ENCODE assay signal across 23 cellular contexts in genomic region chr2:30661173-30662107, GRCh38.
A peak's percentile ranks its signal among the peaks of the same experiment; 100 is the strongest.
DNase-seq lines count a peak whose midpoint lies in the region; ATAC-seq, FAIRE-seq and TF ChIP-seq lines count a peak whose summit lies in the region.
"Had no signal": no experiment of that assay in that cellular context is flagged by ENCODE, and none has a peak within 500 bp of the region (broad histone marks: within the 10 kb centered on the region; RNA-seq: fewer than 3 reads in every experiment).

No MANE protein-coding gene starts in this region.

- no peaks in the 10 kb centered on the region for H4K20me1 ChIP-seq in astrocyte (ENCODE audit: insufficient read depth, low read length)

- no peak for ATAC-seq in HG03571 (IDR thresholded peaks at IDR 0.05; ENCODE audit: unreplicated experiment)
- ATAC-seq in GM18868 (IDR thresholded peaks at IDR 0.05; ENCODE audit: unreplicated experiment) = no peak
- ATAC-seq: activated T-cell treated with anti-CD3 and anti-CD28 coated beads, Interleukin-2, amount 50 U/mL, for 4 hours; lower lobe of right lung; pancreas had no signal

- 81% methylated on average over 5 of the region's 5 CpGs for WGBS in mesenchymal stem cell

- H2BK120ac ChIP-seq in mesenchymal stem cell (ENCODE audit: low read depth, low read length) = no peak overlapping the region

- H2AFZ ChIP-seq in astrocyte (ENCODE audit: low read depth, low read length) (no peak overlapping the region), mesenchymal stem cell (ENCODE audit: low read depth, low read length) (no peak overlapping the region)

- peaks cover 6% of the 10 kb centered on the region for H3K9me3 Mint-ChIP-seq in astrocyte (ENCODE audit: unreplicated experiment)
- H3K9me3 Mint-ChIP-seq: activated CD4-positive, alpha-beta memory T cell treated with anti-CD3 and anti-CD28 coated beads, Interleukin-2, amount 10 ng/mL, durations not matched to agents 7 days and 5 days; activated T-cell treated with anti-CD3 and anti-CD28 coated beads, Interleukin-2, amount 50 U/mL, for 4 hours; T-helper 1 cell treated with Interleukin-12 subunit alpha and Interleukin-12 subunit beta and Interleukin-4 antibody, amounts not matched to agents 30 μg/mL and 1 μg/mL, for 36 hours had no signal

- no peak overlapping the region for H3K9ac ChIP-seq in astrocyte (ENCODE audit: low read length)
- no peak overlapping the region for H3K9ac ChIP-seq in mesenchymal stem cell (ENCODE audit: low read length)

- no peak overlapping the region for H3K23ac ChIP-seq in mesenchymal stem cell (ENCODE audit: low read length in 2 of 2)

- H3K36me3 ChIP-seq in astrocyte (ENCODE audit: insufficient read depth, low read length) (no peaks in the 10 kb centered on the region), mesenchymal stem cell (ENCODE audit: control insufficient read depth in 1 of 2, insufficient read depth in 2 of 2, low read depth in 1 of 2, low read length in 2 of 2) (peaks cover 0 to 3% of the 10 kb centered on the region in 2 experiments)
- H3K36me3 ChIP-seq: HAP-1, heart right ventricle, lower lobe of right lung, pancreas, SJCRH30, tibial nerve had no signal

- no peak overlapping the region for H2AK5ac ChIP-seq in mesenchymal stem cell (ENCODE audit: low read length, severe bottlenecking)

- DNase-seq in Daoy (ENCODE audit: low read depth) (peak; percentile 33), HCEC 1CT (peak; percentile 19), astrocyte (ENCODE audit: low read depth) (peak; percentile 44), mesenchymal stem cell (peak; percentile 26), NCI-H2196 (lab: John Stamatoyannopoulos, UW; ENCODE audit: unreplicated experiment) (no peak)
- DNase-seq: activated CD4-positive, alpha-beta memory T cell treated with anti-CD3 and anti-CD28 coated beads, Interleukin-2, amount 10 ng/mL, durations not matched to agents 7 days and 5 days; activated naive CD4-positive, alpha-beta T cell treated with anti-CD3 and anti-CD28 coated beads, Interleukin-2, amount 50 U/mL, for 16 hours; activated T-cell treated with anti-CD3 and anti-CD28 coated beads, Interleukin-2, amount 50 U/mL, for 4 hours; aorta; heart right ventricle; lower lobe of right lung; naive B cell; NCI-H2081; NCI-H524; pancreas; SJCRH30; stimulated activated naive CD4-positive, alpha-beta T cell treated with Interleukin-2 at 50 U/mL for 16 hours had no signal

- H3K4me2 ChIP-seq in astrocyte (ENCODE audit: low read length) (no peak overlapping the region), mesenchymal stem cell (ENCODE audit: low read length, poor library complexity, severe bottlenecking) (no peak overlapping the region)

- no peak overlapping the region for H2BK12ac ChIP-seq in mesenchymal stem cell (ENCODE audit: low read length in 2 of 2)

- H4K91ac ChIP-seq in mesenchymal stem cell (ENCODE audit: low read length) = no peak overlapping the region

- H3K9me3 ChIP-seq in astrocyte (ENCODE audit: insufficient read depth, low read depth, low read length) = no peaks in the 10 kb centered on the region
- H3K9me3 ChIP-seq in mesenchymal stem cell (ENCODE audit: control insufficient read depth, low read length) = no peaks in the 10 kb centered on the region
- H3K9me3 ChIP-seq: HAP-1, heart right ventricle, lower lobe of right lung, pancreas, SJCRH30, tibial nerve had no signal

- no peaks in the 10 kb centered on the region for H3K79me2 ChIP-seq in astrocyte (ENCODE audit: insufficient read depth, low read length)

- H3K4me3 ChIP-seq in astrocyte (ENCODE audit: insufficient read depth, low read depth, low read length) (no peak overlapping the region), mesenchymal stem cell (ENCODE audit: insufficient read depth in 1 of 2, low read depth in 1 of 2, low read length in 2 of 2) (no peak overlapping the region)
- H3K4me3 ChIP-seq: HAP-1, heart right ventricle, lower lobe of right lung, pancreas, SJCRH30, tibial nerve had no signal

- H3K4me1 ChIP-seq in astrocyte (ENCODE audit: insufficient read depth, low read length) (peaks cover 40% of the 10 kb centered on the region), mesenchymal stem cell (ENCODE audit: control insufficient read depth, insufficient read depth, low read depth, low read length) (peaks cover 14% of the 10 kb centered on the region)
- H3K4me1 ChIP-seq: HAP-1, lower lobe of right lung, pancreas, tibial nerve had no signal

- peaks cover 18% of the 10 kb centered on the region for H3K4me1 Mint-ChIP-seq in astrocyte (ENCODE audit: low read depth, unreplicated experiment)
- H3K4me1 Mint-ChIP-seq: activated CD4-positive, alpha-beta memory T cell treated with anti-CD3 and anti-CD28 coated beads, Interleukin-2, amount 10 ng/mL, durations not matched to agents 7 days and 5 days had no signal

- H3K14ac ChIP-seq in mesenchymal stem cell (ENCODE audit: low read length in 2 of 2) = no peak overlapping the region

- no peak overlapping the region for H3K27ac Mint-ChIP-seq in astrocyte (ENCODE audit: unreplicated experiment)
- H3K27ac Mint-ChIP-seq: activated CD4-positive, alpha-beta memory T cell treated with anti-CD3 and anti-CD28 coated beads, Interleukin-2, amount 10 ng/mL, durations not matched to agents 7 days and 5 days; naive B cell; T-helper 1 cell treated with Interleukin-12 subunit alpha and Interleukin-12 subunit beta and Interleukin-4 antibody, amounts not matched to agents 30 μg/mL and 1 μg/mL, for 36 hours had no signal

- H3K27ac ChIP-seq in astrocyte (ENCODE audit: low read depth, low read length) (no peak overlapping the region), mesenchymal stem cell (ENCODE audit: low read length, poor library complexity, severe bottlenecking) (no peak overlapping the region)
- H3K27ac ChIP-seq: heart right ventricle, lower lobe of right lung, pancreas, SJCRH30, tibial nerve had no signal

- H3K27me3 ChIP-seq in astrocyte (ENCODE audit: insufficient read depth, low read length) (no peaks in the 10 kb centered on the region), mesenchymal stem cell (ENCODE audit: control insufficient read depth in 1 of 2, insufficient read depth in 1 of 2, low read length in 2 of 2) (no peaks in the 10 kb centered on the region)
- H3K27me3 ChIP-seq: heart right ventricle, pancreas, SJCRH30, tibial nerve had no signal

- H2BK15ac ChIP-seq in mesenchymal stem cell (ENCODE audit: low read depth, poor library complexity, severe bottlenecking) = no peak overlapping the region

- no peak overlapping the region for H3K4ac ChIP-seq in mesenchymal stem cell (ENCODE audit: low read depth in 1 of 2, low read length in 2 of 2)

- no peak overlapping the region for H3K18ac ChIP-seq in mesenchymal stem cell (ENCODE audit: low read depth in 1 of 2, low read length in 2 of 2)

- TF ChIP-seq CTCF in astrocyte (IDR thresholded peaks at IDR 0.05; ENCODE audit: insufficient read depth, low read depth, low read length) = no peak

- no peak overlapping the region for H4K8ac ChIP-seq in mesenchymal stem cell (ENCODE audit: low read length)

- H3K36me3 Mint-ChIP-seq in astrocyte (ENCODE audit: low read depth, unreplicated experiment) = peaks cover 2% of the 10 kb centered on the region

- no peak overlapping the region for H2BK5ac ChIP-seq in mesenchymal stem cell (ENCODE audit: low read depth, low read length, poor library complexity, severe bottlenecking)

- H3K27me3 Mint-ChIP-seq in astrocyte (ENCODE audit: low read depth, unreplicated experiment) = no peaks in the 10 kb centered on the region
- H3K27me3 Mint-ChIP-seq: activated CD4-positive, alpha-beta memory T cell treated with anti-CD3 and anti-CD28 coated beads, Interleukin-2, amount 10 ng/mL, durations not matched to agents 7 days and 5 days had no signal

- H3K79me1 ChIP-seq in mesenchymal stem cell (replicated peaks; ENCODE audit: low read length, poor library complexity, severe bottlenecking) = no peaks in the 10 kb centered on the region

- H3K4me3 Mint-ChIP-seq in astrocyte (ENCODE audit: unreplicated experiment) = no peak overlapping the region
- H3K4me3 Mint-ChIP-seq: activated CD4-positive, alpha-beta memory T cell treated with anti-CD3 and anti-CD28 coated beads, Interleukin-2, amount 10 ng/mL, durations not matched to agents 7 days and 5 days; activated T-cell treated with anti-CD3 and anti-CD28 coated beads, Interleukin-2, amount 50 U/mL, for 4 hours; naive B cell; T-helper 1 cell treated with Interleukin-12 subunit alpha and Interleukin-12 subunit beta and Interleukin-4 antibody, amounts not matched to agents 30 μg/mL and 1 μg/mL, for 36 hours had no signal

- FAIRE-seq in astrocyte (lab: Jason Lieb, UNC) = no peak
- FAIRE-seq: GM19239, pancreas had no signal
